8 cellular contexts compared by ENCODE assay signal in genomic region chr5:180494060-180494509, GRCh38. TPM values are rescaled to one million over a fixed set of nuclear protein-coding genes. Genes with fewer than 3 reads are reported as not detected.
DNase-seq lines count a peak whose midpoint lies in the region; ATAC-seq lines count a peak whose summit lies in the region.

Gene CNOT6, plus strand, starts transcription at chr5:180494379. Its CDS starts 34,898 bp downstream, at chr5:180529277.

- DNase-seq in C1 segment of cervical spinal cord (lab: John Stamatoyannopoulos, UW) (peak; percentile 34 to 96 (median 86)), NCI-H69 (lab: John Stamatoyannopoulos, UW) (peak; percentile 98), dedifferentiated amniotic fluid mesenchymal stem cell (ENCODE audit: extremely low spot score) (peak; percentile 86), left lobe of liver (ENCODE audit: low spot score) (peak; percentile 95)
- DNase-seq in activated CD4-positive, alpha-beta T cell treated with anti-CD3 and anti-CD28 coated beads, Interleukin-2, amount 50 U/mL, for 1 hour = peak; percentile 92
- peak; percentile 95 to 96 for DNase-seq in stimulated activated CD4-positive, alpha-beta T cell treated with anti-CD3 and anti-CD28 coated beads, Interleukin-2, amount 100 ng/mL, for 24 hours

- peak; percentile 87 for ATAC-seq in GM19372 (IDR thresholded peaks at IDR 0.05; ENCODE audit: low read depth, unreplicated experiment)
- peak; percentile 93 for ATAC-seq in HG03521 (IDR thresholded peaks at IDR 0.05; ENCODE audit: unreplicated experiment)
- ATAC-seq in left lobe of liver = peak; percentile 98

RNA-seq across cellular contexts. Expression of gene CNOT6, which starts in this region (rescaled TPM):
- 5.2 TPM for total RNA-seq in left lobe of liver

Comparison
In these comparisons a context has a peak if more than half of its experiments do, and no peak if none do; other contexts are left out.
1. Peak in every context shown above with its lines: DNase-seq and ATAC-seq.